1 cellular context compared by ENCODE assay signal in genomic region chr6:39167866-39168625, GRCh38.
TF ChIP-seq lines count a peak whose summit lies in the region.

No MANE protein-coding gene starts in this region.

TF ChIP-seq in K562, 482 proteins besides CTCF, POLR2A, EP300 and RAD21:
- TF ChIP-seq SMARCB1 (IDR thresholded peaks at IDR 0.05; ENCODE audit: insufficient read length, low read depth) (no peak), LEF1 (IDR thresholded peaks at IDR 0.05) (no peak), TAF1 (IDR thresholded peaks at IDR 0.05; ENCODE audit: control insufficient read depth, extremely low read depth, insufficient read depth, low read length, severe bottlenecking) (no peak), CTBP1 (IDR thresholded peaks at IDR 0.05; ENCODE audit: borderline replicate concordance) (no peak), ZNF347 (CRISPR knock-in tag; IDR thresholded peaks at IDR 0.05; ENCODE audit: low read depth) (no peak), TEAD4 (IDR thresholded peaks at IDR 0.05; ENCODE audit: low read length) (no peak), TEAD4 (CRISPR knock-in tag; IDR thresholded peaks at IDR 0.05; ENCODE audit: borderline replicate concordance) (no peak), HNRNPK (IDR thresholded peaks at IDR 0.05; ENCODE audit: low read depth, low read length, poor library complexity, severe bottlenecking) (no peak), VEZF1 (CRISPR knock-in tag; IDR thresholded peaks at IDR 0.05) (no peak), CHD2 (IDR thresholded peaks at IDR 0.05; ENCODE audit: low read depth, low read length) (no peak), SIN3A (IDR thresholded peaks at IDR 0.05; ENCODE audit: borderline replicate concordance in 2 of 2, control insufficient read depth in 1 of 2, low read depth in 2 of 2, low read length in 2 of 2) (no peak), ZHX1 (conservative IDR thresholded peaks at IDR 0.05; ENCODE audit: low read length) (no peak), ZNF282 (CRISPR knock-in tag; IDR thresholded peaks at IDR 0.05) (no peak), ILK (tag; IDR thresholded peaks at IDR 0.05; ENCODE audit: borderline replicate concordance, low read depth) (no peak), ZNF3 (CRISPR knock-in tag; IDR thresholded peaks at IDR 0.05) (no peak), CREB5 (CRISPR knock-in tag; IDR thresholded peaks at IDR 0.05) (no peak), SFPQ (IDR thresholded peaks at IDR 0.05; ENCODE audit: low read depth, low read length) (no peak), ZBED1 (IDR thresholded peaks at IDR 0.05) (no peak), MYNN (IDR thresholded peaks at IDR 0.05) (no peak), MYNN (CRISPR knock-in tag; IDR thresholded peaks at IDR 0.05) (no peak), ZNF354B (CRISPR knock-in tag; IDR thresholded peaks at IDR 0.05) (no peak)
